In genomic region chr17:66946251-66946650, GRCh38 we compare ENCODE assay signal across 25 cellular contexts. TPM values are rescaled to one million over a fixed set of nuclear protein-coding genes. Genes with fewer than 3 reads are reported as not detected.
A peak's percentile ranks its signal among the peaks of the same experiment; 100 is the strongest.
DNase-seq lines count a peak whose midpoint lies in the region; ATAC-seq, FAIRE-seq and TF ChIP-seq lines count a peak whose summit lies in the region.
"Had no signal": no experiment of that assay in that cellular context is flagged by ENCODE, and none has a peak within 500 bp of the region (broad histone marks: within the 10 kb centered on the region; RNA-seq: fewer than 3 reads in every experiment).

No MANE protein-coding gene starts in this region.

- H3K27me3 Mint-ChIP-seq in brain (peaks cover 8% of the 10 kb centered on the region), neural progenitor cell (ENCODE audit: insufficient read depth, low read depth) (peaks cover 15% of the 10 kb centered on the region)

- no peak for DNase-seq in HepG2 (ENCODE audit: low spot score)
- no peak for DNase-seq in right lobe of liver
- no peak for DNase-seq in neural progenitor cell (ENCODE audit: low spot score)
- no peak for DNase-seq in urothelium cell line (ENCODE audit: low spot score)
- no peak for DNase-seq in activated CD8-positive, alpha-beta memory T cell treated with anti-CD3 and anti-CD28 coated beads, Interleukin-2, amount 50 U/mL, for 4 hours
- no peak for DNase-seq in NCI-H1417 (lab: John Stamatoyannopoulos, UW)
- DNase-seq: C1 segment of cervical spinal cord; CD4-positive, alpha-beta memory T cell; COR-L47; GF-D8; Kasumi-1; NCI-H1092 treated with DMSO at 0.1 percent for 48 hours; NCI-H146; NCI-H1930; NCI-H446; NCI-H524 treated with DMSO at 0.1 percent for 48 hours; PC-9; SHP77 treated with DMSO at 0.1 percent for 48 hours had no signal

- no peak for TF ChIP-seq CTCF in HepG2 (CRISPR knock-in tag; IDR thresholded peaks at IDR 0.05)
- no peak for TF ChIP-seq CTCF in right lobe of liver (IDR thresholded peaks at IDR 0.05)
- no peak for TF ChIP-seq CTCF in brain (conservative IDR thresholded peaks at IDR 0.05)
- no peak for TF ChIP-seq CTCF in neural progenitor cell (IDR thresholded peaks at IDR 0.05)

- H3K4me2 ChIP-seq in HepG2 (ENCODE audit: low read depth, low read length) (no peak overlapping the region), neural progenitor cell (no peak overlapping the region)
- H3K4me2 ChIP-seq: PC-9 had no signal

- TF ChIP-seq POLR2A in HepG2 (IDR thresholded peaks at IDR 0.05; ENCODE audit: insufficient read depth in 1 of 2, low read depth in 2 of 2, low read length in 2 of 2), result no peak
- no peak for TF ChIP-seq POLR2A in right lobe of liver (IDR thresholded peaks at IDR 0.05)

- POLR2A ChIA-PET in HepG2 (lab: Yijun Ruan, JAX), result interaction anchor here (1.0 kb wide), 1 partner anchor 313 kb away, joined by 4 read pairs; no protein-coding TSS in a partner anchor

- H3K27ac ChIP-seq in HepG2 (ENCODE audit: extremely low read length, insufficient read depth, low read length), result no peak overlapping the region
- no peak overlapping the region for H3K27ac ChIP-seq in right lobe of liver
- no peak overlapping the region for H3K27ac ChIP-seq in neural progenitor cell
- H3K27ac ChIP-seq: 22Rv1, PC-9 had no signal

- H3K4me3 Mint-ChIP-seq in brain (no peak overlapping the region), neural progenitor cell (peak overlapping the region; percentile 39)

- H3K4me1 Mint-ChIP-seq in brain, result peaks cover 52% of the 10 kb centered on the region
- peaks cover 27% of the 10 kb centered on the region for H3K4me1 Mint-ChIP-seq in neural progenitor cell

- H4K20me1 ChIP-seq in HepG2 (ENCODE audit: insufficient read depth, low read length) (no peaks in the 10 kb centered on the region), neural progenitor cell (ENCODE audit: low read depth) (no peaks in the 10 kb centered on the region)

- H2AFZ ChIP-seq in HepG2 (ENCODE audit: low read length), result no peak overlapping the region
- no peak overlapping the region for H2AFZ ChIP-seq in neural progenitor cell (replicated peaks)
- H2AFZ ChIP-seq: PC-9 had no signal

- no peaks in the 10 kb centered on the region for H3F3A ChIP-seq in neural progenitor cell (ENCODE audit: low read depth)

- H3K9ac ChIP-seq in HepG2 (ENCODE audit: insufficient read depth, low read depth, low read length) (no peak overlapping the region), neural progenitor cell (no peak overlapping the region)

- H3K27me3 ChIP-seq in HepG2 (ENCODE audit: control insufficient read depth in 1 of 2, insufficient read depth in 2 of 2, low read length in 2 of 2) (peaks cover 2 to 65% of the 10 kb centered on the region in 2 experiments; a peak in 4 of 5 replicates), right lobe of liver (no peaks in the 10 kb centered on the region), neural progenitor cell (no peaks in the 10 kb centered on the region)

- peak overlapping the region in 3 of 5 experiments; percentile 15 to 70 (median 45) for H3K27ac Mint-ChIP-seq in brain
- peak overlapping the region; percentile 45 for H3K27ac Mint-ChIP-seq in neural progenitor cell
- H3K27ac Mint-ChIP-seq: CD4-positive, alpha-beta memory T cell had no signal

- no peak for TF ChIP-seq EP300 in HepG2 (IDR thresholded peaks at IDR 0.05; ENCODE audit: low read depth in 2 of 2, low read length in 2 of 2)
- TF ChIP-seq EP300 in HepG2 (CRISPR knock-in tag; IDR thresholded peaks at IDR 0.05; ENCODE audit: borderline replicate concordance), result no peak

- no peak for TF ChIP-seq RAD21 in HepG2 (CRISPR knock-in tag; IDR thresholded peaks at IDR 0.05)

- no peak for FAIRE-seq in HepG2 (lab: Jason Lieb, UNC)
- FAIRE-seq in urothelium cell line (lab: Jason Lieb, UNC), result peak; percentile 27
- FAIRE-seq: GM12891, GM19239, K562 had no signal

- in situ Hi-C loops in HepG2 (cut with HindIII; ENCODE audit: extremely low pct_ligation_motif_present, low pct_unique_long_range_greater_than_20kb), result no loop called here

- intact Hi-C loops in HepG2 (cut with micrococcal nuclease; ENCODE audit: unreplicated experiment), result no loop called here
- intact Hi-C loops in right lobe of liver (cut with DNase I), result no loop called here

- CTCF ChIA-PET in HepG2 (lab: Yijun Ruan, JAX; ENCODE audit: low intra/inter-chr PET ratio, low total read pairs), result no interaction called here

- H3K4me1 ChIP-seq in HepG2 (ENCODE audit: insufficient read depth, low read length) (peaks cover 30% of the 10 kb centered on the region), right lobe of liver (no peaks in the 10 kb centered on the region), neural progenitor cell (no peaks in the 10 kb centered on the region)

- H3K4me3 ChIP-seq in HepG2 (replicated peaks in 1 of 3; ENCODE audit: insufficient read depth in 1 of 3, low read depth in 2 of 3, low read length in 3 of 3) (no peak overlapping the region), right lobe of liver (no peak overlapping the region), neural progenitor cell (no peak overlapping the region)
- H3K4me3 ChIP-seq: K562, PC-9 had no signal

- ATAC-seq in HepG2 (no peak), right lobe of liver (no peak), HG02610 (IDR thresholded peaks at IDR 0.05; ENCODE audit: unreplicated experiment) (no peak)
- ATAC-seq: HCT116, K562 had no signal

- WGBS in HepG2 (ENCODE audit: low lambda C conversion rate), result 37% methylated on average over 6 of the region's 6 CpGs
- 79% methylated on average over 4 of the region's 6 CpGs for WGBS in right lobe of liver (ENCODE audit: insufficient coverage, low coverage, low lambda C conversion rate, missing lambda C conversion rate)

- H3K79me2 ChIP-seq in HepG2 (ENCODE audit: insufficient read depth, low read length) (no peaks in the 10 kb centered on the region), neural progenitor cell (ENCODE audit: low read depth) (no peaks in the 10 kb centered on the region)

- H3K9me3 ChIP-seq in HepG2 (ENCODE audit: low read length), result no peaks in the 10 kb centered on the region
- H3K9me3 ChIP-seq in right lobe of liver, result no peaks in the 10 kb centered on the region
- H3K9me3 ChIP-seq in neural progenitor cell (ENCODE audit: low read depth), result no peaks in the 10 kb centered on the region

- no peaks in the 10 kb centered on the region for H3K36me3 Mint-ChIP-seq in brain
- H3K36me3 Mint-ChIP-seq in neural progenitor cell, result peaks cover 2% of the 10 kb centered on the region
- H3K36me3 Mint-ChIP-seq: CD4-positive, alpha-beta memory T cell had no signal

- H3K36me3 ChIP-seq in HepG2 (replicated peaks in 1 of 2; ENCODE audit: control insufficient read depth in 1 of 2, insufficient read depth in 2 of 2, low read length in 2 of 2) (no peaks in the 10 kb centered on the region), right lobe of liver (no peaks in the 10 kb centered on the region), neural progenitor cell (no peaks in the 10 kb centered on the region)

- BruUV-seq in HepG2 (replicated peaks; lab: Mats Ljungman, UMichigan), result no TSS peak

- peaks cover 4 to 35% (median 9%) of the 10 kb centered on the region in 5 experiments for H3K9me3 Mint-ChIP-seq in brain
- peaks cover 15% of the 10 kb centered on the region for H3K9me3 Mint-ChIP-seq in neural progenitor cell

TF ChIP-seq in HepG2, 621 proteins besides CTCF, POLR2A, EP300 and RAD21:
- TF ChIP-seq SNAPC5 (CRISPR knock-in tag; IDR thresholded peaks at IDR 0.05; ENCODE audit: borderline replicate concordance) (no peak), MAFF (IDR thresholded peaks at IDR 0.05; ENCODE audit: low read depth, low read length) (0 out of 2 replicates have a peak, but pooled peaks have one; percentile 12), ZNF260 (CRISPR knock-in tag; IDR thresholded peaks at IDR 0.05; ENCODE audit: borderline replicate concordance, low read depth) (no peak), MAFK (conservative IDR thresholded peaks at IDR 0.05 in 1 of 2, IDR thresholded peaks at IDR 0.05 in 1 of 2; ENCODE audit: low read length in 2 of 2) (peak in 1 of 2 experiments; percentile 48; a peak in 3 of 4 replicates)
TF ChIP-seq in HepG2: peak in this region for 2.

RNA-seq across cellular contexts. Expression of gene CACNG4, which starts 18.3 kb away (rescaled TPM):
- total RNA-seq in HepG2 (2016; rRNA removed; fragmentation: Illumina TruSeq; extraction: Trizol) (0.09 and 0.11 TPM in 2 replicates), right lobe of liver (not detected), neural progenitor cell (ENCODE audit: low replicate concordance) (0.34 and 1.2 TPM in 2 replicates)
- 0.09 and 0.10 TPM in 2 replicates for total RNA-seq in HepG2 (2016; cell fraction: cytosol; rRNA removed; fragmentation: Illumina TruSeq; extraction: Trizol; ENCODE audit: low read depth)
- 0.09 TPM in 2 replicates for total RNA-seq in HepG2 (2016; cell fraction: insoluble cytoplasmic fraction; rRNA removed; fragmentation: Illumina TruSeq; extraction: Trizol)
- total RNA-seq in HepG2 (2016; cell fraction: membrane; rRNA removed; fragmentation: Illumina TruSeq; extraction: Trizol), result 0.17 and 0.19 TPM in 2 replicates
- not detected in 2 replicates for total RNA-seq in HepG2 (2016; cell fraction: nucleus; rRNA removed; fragmentation: Illumina TruSeq; extraction: Trizol)
- polyA plus RNA-seq in HepG2 (2011; rRNA removed) (0.09 and 0.17 TPM in 2 replicates), brain (ENCODE audit: insufficient read depth, low read depth, low replicate concordance) (50.9 TPM)
- polyA plus RNA-seq in HepG2 (2011; cell fraction: cytosol; rRNA removed), result 0.14 and 0.19 TPM in 2 replicates
- 0.07 and 0.21 TPM in 2 replicates for polyA plus RNA-seq in HepG2 (2011; cell fraction: nucleus; rRNA removed)
- 0.08 and 0.12 TPM in 2 replicates for polyA plus RNA-seq in HepG2 (2012)
- polyA plus RNA-seq in HepG2 (2016; cell fraction: cytosol; fragmentation: Illumina TruSeq; extraction: Trizol; ENCODE audit: low read depth), result 0.12 and 0.14 TPM in 2 replicates
- polyA plus RNA-seq in HepG2 (2016; cell fraction: insoluble cytoplasmic fraction; fragmentation: Illumina TruSeq; extraction: Trizol; ENCODE audit: low read depth), result 0.09 TPM in 1 of 2 replicates, not detected in the other
- 0.17 and 0.26 TPM in 2 replicates for polyA plus RNA-seq in HepG2 (2016; cell fraction: membrane; fragmentation: Illumina TruSeq; extraction: Trizol; ENCODE audit: low read depth)
- not detected in 2 replicates for polyA plus RNA-seq in HepG2 (2016; cell fraction: nucleus; fragmentation: Illumina TruSeq; extraction: Trizol; ENCODE audit: insufficient read depth, low read depth)
- polyA minus RNA-seq in HepG2 (2011; rRNA and poly(A)+ RNA removed; ENCODE audit: low replicate concordance), result 0.22 TPM in 1 of 2 replicates, not detected in the other
- not detected in 2 replicates for polyA minus RNA-seq in HepG2 (2011; cell fraction: cytosol; rRNA and poly(A)+ RNA removed)
- not detected in 2 replicates for polyA minus RNA-seq in HepG2 (2011; cell fraction: nucleus; rRNA and poly(A)+ RNA removed)
- total RNA-seq: CD4-positive, alpha-beta memory T cell had no signal
- polyA plus RNA-seq: CD4-positive, alpha-beta memory T cell; K562 had no signal
